In the genomic region with DNA sequence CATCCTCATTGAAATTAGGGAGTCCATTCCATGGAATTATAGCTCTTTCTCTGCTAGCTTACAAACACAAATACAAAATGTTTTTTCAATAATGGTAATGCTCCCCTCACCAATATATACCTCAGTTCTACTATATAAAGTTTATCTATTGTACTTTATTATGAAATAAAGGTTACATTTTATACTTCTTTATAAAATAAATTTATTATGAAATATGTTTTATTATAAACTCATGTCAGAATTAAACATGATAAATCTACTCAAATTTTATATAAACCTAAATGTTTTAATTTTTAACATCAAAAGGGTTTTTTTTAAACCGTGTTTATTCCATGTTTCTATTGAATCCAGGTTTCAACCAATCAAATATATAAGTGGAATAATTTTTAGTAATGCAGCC, we compare ENCODE assay signal across 29 cellular contexts.
"Had no signal": no experiment of that assay in that cellular context is flagged by ENCODE, and none has a peak within 500 bp of the region (broad histone marks: within the 10 kb centered on the region; RNA-seq: fewer than 3 reads in every experiment).

No MANE protein-coding gene starts in this region.

- H3K4me1 ChIP-seq: colonic mucosa, esophagus squamous epithelium, gastrocnemius medialis, heart right ventricle, left ventricle myocardium inferior had no signal

- ATAC-seq: effector memory CD8-positive, alpha-beta T cell; esophagus mucosa; gastrocnemius medialis; heart right ventricle; left colon; left lobe of liver; naive thymus-derived CD4-positive, alpha-beta T cell had no signal

- H3K27me3 ChIP-seq: colonic mucosa, esophagus squamous epithelium, gastrocnemius medialis, heart right ventricle had no signal

- DNase-seq: colonic mucosa; cortex of kidney; effector CD8-positive, alpha-beta T cell; effector memory CD8-positive, alpha-beta T cell; endodermal cell; erythroblast; esophagus squamous epithelium; foreskin fibroblast; foreskin melanocyte; gastrocnemius medialis; glutamatergic neuron; head of caudate nucleus; heart right ventricle; hippocampal formation; islet precursor cell; kidney; kidney glomerular epithelial cell; left colon; left ventricle myocardium inferior; mammary epithelial cell; mesendoderm; midbrain; naive thymus-derived CD4-positive, alpha-beta T cell had no signal

- H3K27ac Mint-ChIP-seq: dendritic cell treated with granulocyte-macrophage colony-stimulating factor and Interleukin-4, amounts not matched to agents 40 ng/mL and 50 ng/mL, for 4 days; effector memory CD8-positive, alpha-beta T cell; endodermal cell; memory B cell; naive thymus-derived CD4-positive, alpha-beta T cell had no signal

- H3K36me3 Mint-ChIP-seq: memory B cell; naive thymus-derived CD4-positive, alpha-beta T cell had no signal

- H3K4me1 Mint-ChIP-seq: memory B cell; naive thymus-derived CD4-positive, alpha-beta T cell had no signal

- H3K9me3 ChIP-seq: colonic mucosa, esophagus squamous epithelium, gastrocnemius medialis had no signal

- H3K36me3 ChIP-seq: colonic mucosa, esophagus squamous epithelium, gastrocnemius medialis, heart right ventricle, left ventricle myocardium inferior had no signal

- H3K27ac ChIP-seq: colonic mucosa, epithelial cell of prostate, esophagus squamous epithelium, gastrocnemius medialis, heart right ventricle, left ventricle myocardium inferior had no signal

- H3K4me3 Mint-ChIP-seq: dendritic cell treated with granulocyte-macrophage colony-stimulating factor and Interleukin-4, amounts not matched to agents 40 ng/mL and 50 ng/mL, for 4 days; effector memory CD8-positive, alpha-beta T cell; endodermal cell; memory B cell; naive thymus-derived CD4-positive, alpha-beta T cell had no signal

- H3K27me3 Mint-ChIP-seq: dendritic cell treated with granulocyte-macrophage colony-stimulating factor and Interleukin-4, amounts not matched to agents 40 ng/mL and 50 ng/mL, for 4 days; effector memory CD8-positive, alpha-beta T cell; memory B cell; naive thymus-derived CD4-positive, alpha-beta T cell had no signal

- H3K4me3 ChIP-seq: colonic mucosa, esophagus squamous epithelium, gastrocnemius medialis, heart right ventricle, left ventricle myocardium inferior, lung had no signal
